Comparison of ENCODE assay signal across 20 cellular contexts in the genomic region with DNA sequence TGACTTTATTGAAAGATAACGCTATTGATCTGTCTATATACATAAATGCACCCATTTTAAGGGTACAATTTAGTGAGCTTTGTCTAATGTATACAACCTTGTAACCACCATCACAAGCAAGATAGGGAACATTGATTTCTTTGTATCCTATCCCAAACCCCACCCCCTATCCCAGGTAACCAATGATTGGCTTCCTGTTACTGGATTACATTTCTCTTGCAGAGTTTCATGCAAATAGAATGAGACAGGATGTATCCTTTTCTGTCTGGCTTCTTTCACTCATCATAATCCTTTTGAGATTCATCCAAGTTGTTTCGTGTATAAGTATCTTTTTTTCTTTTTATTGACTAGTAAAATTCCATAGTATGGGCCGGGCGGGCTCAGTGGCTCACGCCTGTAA. TPM values are rescaled to one million over a fixed set of nuclear protein-coding genes. Genes with fewer than 3 reads are reported as not detected.
DNase-seq lines count a peak whose midpoint lies in the region; ATAC-seq and TF ChIP-seq lines count a peak whose summit lies in the region.
"Had no signal": no experiment of that assay in that cellular context is flagged by ENCODE, and none has a peak within 500 bp of the region (broad histone marks: within the 10 kb centered on the region; RNA-seq: fewer than 3 reads in every experiment).

No MANE protein-coding gene starts in this region.

- no peak for TF ChIP-seq EP300 in stomach (IDR thresholded peaks at IDR 0.05)

- dilution Hi-C loops in mammary epithelial cell (cut with HindIII; ENCODE audit: low sequenced_read_pairs) = no loop called here

- peak overlapping the region; percentile 25 for H3K4me3 Mint-ChIP-seq in MCF 10A (ENCODE audit: unreplicated experiment)
- peak overlapping the region; percentile 57 to 79 (median 64) for H3K4me3 Mint-ChIP-seq in brain
- peak overlapping the region; percentile 64 for H3K4me3 Mint-ChIP-seq in type B pancreatic cell

- H3K4me3 ChIP-seq in mammary epithelial cell (replicated peaks in 1 of 3; ENCODE audit: insufficient read depth in 1 of 3, low read depth in 2 of 3, low read length in 3 of 3) = no peak overlapping the region
- no peak overlapping the region for H3K4me3 ChIP-seq in stomach
- H3K4me3 ChIP-seq: body of pancreas, gastrocnemius medialis, mucosa of descending colon, prostate gland, SK-N-MC, upper lobe of right lung had no signal

- H3K36me3 Mint-ChIP-seq in MCF 10A (ENCODE audit: insufficient read depth, unreplicated experiment) (peaks cover 9% of the 10 kb centered on the region), brain (peaks cover 15% of the 10 kb centered on the region), type B pancreatic cell (peaks cover 11% of the 10 kb centered on the region)

- peaks cover 14% of the 10 kb centered on the region for H3K79me2 ChIP-seq in mammary epithelial cell (ENCODE audit: insufficient read depth, low read length)

- H3K9me3 Mint-ChIP-seq in MCF 10A (ENCODE audit: unreplicated experiment) (no peaks in the 10 kb centered on the region), brain (peaks cover 0 to 5% (median 0%) of the 10 kb centered on the region in 5 experiments), type B pancreatic cell (no peaks in the 10 kb centered on the region)

- no peak overlapping the region for H3K9ac ChIP-seq in mammary epithelial cell (ENCODE audit: insufficient read depth, low read length)

- TF ChIP-seq CTCF in MCF 10A (IDR thresholded peaks at IDR 0.05; ENCODE audit: unreplicated experiment) (no peak), mammary epithelial cell (conservative IDR thresholded peaks at IDR 0.05 in 1 of 2, IDR thresholded peaks at IDR 0.05 in 1 of 2; ENCODE audit: extremely low read depth in 1 of 2, insufficient read depth in 1 of 2, low read depth in 1 of 2, low read length in 2 of 2) (no peak), brain (conservative IDR thresholded peaks at IDR 0.05) (no peak), type B pancreatic cell (conservative IDR thresholded peaks at IDR 0.05) (no peak), stomach (IDR thresholded peaks at IDR 0.05) (no peak)

- H3K9me3 ChIP-seq in mammary epithelial cell (replicated peaks; ENCODE audit: insufficient read depth, low read length) = no peaks in the 10 kb centered on the region
- peaks cover 0 to 9% (median 4%) of the 10 kb centered on the region in 4 donors for H3K9me3 ChIP-seq in stomach
- H3K9me3 ChIP-seq: body of pancreas, gastrocnemius medialis, mucosa of descending colon, prostate gland, upper lobe of right lung had no signal

- no peak for DNase-seq in MCF 10A (ENCODE audit: unreplicated experiment)
- DNase-seq in mammary epithelial cell = no peak
- peak; percentile 3 for DNase-seq in NCI-H510A (lab: John Stamatoyannopoulos, UW)
- no peak for DNase-seq in type B pancreatic cell (ENCODE audit: extremely low spot score, unreplicated experiment)
- no peak for DNase-seq in mucosa of gallbladder (ENCODE audit: low spot score)
- no peak for DNase-seq in stomach
- DNase-seq: activated CD4-positive, CD25-positive, alpha-beta regulatory T cell; activated T-cell treated with anti-CD3 and anti-CD28 coated beads, Interleukin-2, amount 50 U/mL, for 72 hours; AML-193; body of pancreas; EL; gastrocnemius medialis; Kasumi-1; NCI-H2029; upper lobe of right lung had no signal

- no peak for TF ChIP-seq POLR2A in stomach (IDR thresholded peaks at IDR 0.05)

- no peak overlapping the region for H3K27ac ChIP-seq in mammary epithelial cell (ENCODE audit: insufficient read depth, low read depth, low read length)
- no peak overlapping the region for H3K27ac ChIP-seq in stomach
- H3K27ac ChIP-seq: body of pancreas, gastrocnemius medialis, SK-N-MC, upper lobe of right lung had no signal

- H3K4me2 ChIP-seq in mammary epithelial cell (ENCODE audit: insufficient read depth, low read depth, low read length) = no peak overlapping the region

- BruUV-seq in MCF 10A (replicated peaks; lab: Mats Ljungman, UMichigan) (no TSS peak), mammary epithelial cell (replicated peaks; lab: Mats Ljungman, UMichigan) (no TSS peak)

- in situ Hi-C loops in mammary epithelial cell (cut with MboI; ENCODE audit: low sequenced_read_pairs in 2 of 2) = no loop called here

- H2AFZ ChIP-seq in mammary epithelial cell (ENCODE audit: low read depth, low read length) = no peak overlapping the region

- H3K27ac Mint-ChIP-seq in MCF 10A (ENCODE audit: low read depth, unreplicated experiment) (no peak overlapping the region), brain (peak overlapping the region in 4 of 5 experiments; percentile 34 to 77 (median 68)), type B pancreatic cell (peak overlapping the region; percentile 55)
- H3K27ac Mint-ChIP-seq: activated T-cell treated with anti-CD3 and anti-CD28 coated beads, Interleukin-2, amount 50 U/mL, for 72 hours had no signal

- WGBS in mammary epithelial cell (ENCODE audit: low coverage, missing lambda C conversion rate) = 69% methylated on average over 5 of the region's 5 CpGs
- 83 to 88% (median 86%) methylated on average over 5 of the region's 5 CpGs for WGBS in stomach, 5 donors

- CTCF ChIA-PET in MCF 10A (lab: Yijun Ruan, JAX) (no interaction called here), mammary epithelial cell (lab: Charles Lee; ENCODE audit: low non-redundant PET) (no interaction called here)

- H3K4me1 ChIP-seq in mammary epithelial cell (ENCODE audit: insufficient read depth, low read length) (no peaks in the 10 kb centered on the region), stomach (peaks cover 0 to 17% (median 10%) of the 10 kb centered on the region in 4 donors)
- H3K4me1 ChIP-seq: prostate gland, upper lobe of right lung had no signal

- H3K27me3 ChIP-seq in mammary epithelial cell (ENCODE audit: insufficient read depth, low read length) (no peaks in the 10 kb centered on the region), stomach (no peaks in the 10 kb centered on the region)
- H3K27me3 ChIP-seq: body of pancreas, gastrocnemius medialis, upper lobe of right lung had no signal

- H3K36me3 ChIP-seq in mammary epithelial cell (ENCODE audit: insufficient read depth, low read length) = no peaks in the 10 kb centered on the region
- H3K36me3 ChIP-seq in stomach = peaks cover 0 to 4% (median under 1%) of the 10 kb centered on the region in 4 donors
- H3K36me3 ChIP-seq: prostate gland had no signal

- intact Hi-C loops in MCF 10A (cut with micrococcal nuclease) = no loop called here
- intact Hi-C loops in mammary epithelial cell (cut with micrococcal nuclease) = no loop called here
- intact Hi-C loops in stomach (cut with DNase I; ENCODE audit: low total_unique reads) = no loop called here

- H4K20me1 ChIP-seq in mammary epithelial cell (ENCODE audit: insufficient read depth, low read length) = no peaks in the 10 kb centered on the region

- no peak for ATAC-seq in GM19023 (IDR thresholded peaks at IDR 0.05; ENCODE audit: unreplicated experiment)
- ATAC-seq: activated T-cell treated with anti-CD3 and anti-CD28 coated beads, Interleukin-2, amount 50 U/mL, for 72 hours; body of pancreas; gastrocnemius medialis; mucosa of descending colon; upper lobe of right lung had no signal

- H3K27me3 Mint-ChIP-seq in MCF 10A (ENCODE audit: insufficient read depth, unreplicated experiment) (no peaks in the 10 kb centered on the region), brain (peaks cover 11% of the 10 kb centered on the region), type B pancreatic cell (no peaks in the 10 kb centered on the region)

- POLR2A ChIA-PET in MCF 10A (lab: Yijun Ruan, JAX) = interaction anchor here (0.6 to 3.0 kb wide), 3 partner anchors 36 to 69 kb away, joined by 3 to 31 read pairs (median 15); a partner anchor contains a TSS

- H3K4me1 Mint-ChIP-seq in MCF 10A (ENCODE audit: insufficient read depth, unreplicated experiment) (peaks cover 10% of the 10 kb centered on the region), brain (peaks cover 23% of the 10 kb centered on the region), type B pancreatic cell (ENCODE audit: unreplicated experiment) (no peaks in the 10 kb centered on the region)

RNA-seq across cellular contexts. Expression of a gene that starts 1.6 kb away (rescaled TPM):
- total RNA-seq in MCF 10A (2022) = 49.6 and 51.0 TPM in 2 replicates
- 10 to 100 TPM; 16.5 to 42.7 TPM for total RNA-seq in mammary epithelial cell
- 16.1 TPM for polyA plus RNA-seq in mammary epithelial cell
- polyA minus RNA-seq in mammary epithelial cell = 96.7 TPM
- 51.1 TPM for polyA plus RNA-seq in brain (ENCODE audit: insufficient read depth, low read depth, low replicate concordance)
- 43.3 and 54.7 TPM in 2 replicates for total RNA-seq in type B pancreatic cell (ENCODE audit: low replicate concordance)
- 52.7 TPM for total RNA-seq in mucosa of gallbladder
- 100 to 1,000 TPM in 1 of 5 donors, 10 to 100 TPM in 4; 30.7 to 127 (median 58.9) TPM for total RNA-seq in stomach
- polyA plus RNA-seq in stomach = 10 to 100 TPM; 15.6 to 21.0 (median 16.3) TPM

RNA-seq across cellular contexts. Expression of a gene that starts 32.1 kb away (rescaled TPM):
- 0.86 and 1.8 TPM in 2 replicates for total RNA-seq in MCF 10A (2022)
- under 1 TPM; 0.17 to 0.75 TPM for total RNA-seq in mammary epithelial cell
- 0.16 TPM for polyA plus RNA-seq in mammary epithelial cell
- 2.3 TPM for polyA minus RNA-seq in mammary epithelial cell
- 1.6 TPM for polyA plus RNA-seq in brain (ENCODE audit: insufficient read depth, low read depth, low replicate concordance)
- 3.0 and 3.8 TPM in 2 replicates for total RNA-seq in type B pancreatic cell (ENCODE audit: low replicate concordance)
- total RNA-seq in mucosa of gallbladder = 6.5 TPM
- total RNA-seq in stomach = 1 to 10 TPM in 1 of 5 donors, under 1 TPM in 1, not detected in 3; 0.45 to 2.4 TPM
- polyA plus RNA-seq in stomach = under 1 TPM; 0.15 to 0.68 (median 0.19) TPM

RNA-seq across cellular contexts. Expression of a gene that starts 39.5 kb away (rescaled TPM):
- total RNA-seq in MCF 10A (2022) = 45.3 and 71.7 TPM in 2 replicates
- 10 to 100 TPM; 30.5 to 61.1 TPM for total RNA-seq in mammary epithelial cell
- 13.8 TPM for polyA plus RNA-seq in mammary epithelial cell
- 21.4 TPM for polyA minus RNA-seq in mammary epithelial cell
- 45.7 TPM for polyA plus RNA-seq in brain (ENCODE audit: insufficient read depth, low read depth, low replicate concordance)
- total RNA-seq in type B pancreatic cell (ENCODE audit: low replicate concordance) = 29.6 and 53.9 TPM in 2 replicates
- 59.5 TPM for total RNA-seq in mucosa of gallbladder
- total RNA-seq in stomach = 10 to 100 TPM; 13.0 to 42.2 (median 35.3) TPM
- polyA plus RNA-seq in stomach = 10 to 100 TPM; 21.5 to 28.1 (median 27.0) TPM

RNA-seq across cellular contexts. Expression of a gene that starts 46.3 kb away (rescaled TPM):
- 35.1 and 38.7 TPM in 2 replicates for total RNA-seq in MCF 10A (2022)
- total RNA-seq in mammary epithelial cell = 10 to 100 TPM; 24.2 to 40.6 TPM
- 38.5 TPM for polyA plus RNA-seq in mammary epithelial cell
- polyA minus RNA-seq in mammary epithelial cell = 67.7 TPM
- polyA plus RNA-seq in brain (ENCODE audit: insufficient read depth, low read depth, low replicate concordance) = 77.5 TPM
- total RNA-seq in type B pancreatic cell (ENCODE audit: low replicate concordance) = 49.5 and 53.1 TPM in 2 replicates
- 57.3 TPM for total RNA-seq in mucosa of gallbladder
- total RNA-seq in stomach = 100 to 1,000 TPM in 1 of 5 donors, 10 to 100 TPM in 4; 16.1 to 163 (median 18.1) TPM
- polyA plus RNA-seq in stomach = 10 to 100 TPM; 23.0 to 26.4 (median 25.5) TPM

RNA-seq across cellular contexts. Expression of a gene that starts 55.1 kb away (rescaled TPM):
- 10.3 and 14.4 TPM in 2 replicates for total RNA-seq in MCF 10A (2022)
- 10 to 100 TPM in 1 of 2 donors, 1 to 10 TPM in 1; 8.3 to 26.1 TPM for total RNA-seq in mammary epithelial cell
- polyA plus RNA-seq in mammary epithelial cell = 12.6 TPM
- polyA minus RNA-seq in mammary epithelial cell = 20.5 TPM
- 6.9 TPM for polyA plus RNA-seq in brain (ENCODE audit: insufficient read depth, low read depth, low replicate concordance)
- 25.3 and 48.6 TPM in 2 replicates for total RNA-seq in type B pancreatic cell (ENCODE audit: low replicate concordance)
- total RNA-seq in mucosa of gallbladder = 18.8 TPM
- total RNA-seq in stomach = 10 to 100 TPM in 2 of 5 donors, 1 to 10 TPM in 3; 2.3 to 25.4 (median 6.1) TPM
- 1 to 10 TPM; 3.8 to 7.3 (median 4.0) TPM for polyA plus RNA-seq in stomach
